Comparison of ENCODE assay signal across 1 cellular context in the genomic region with DNA sequence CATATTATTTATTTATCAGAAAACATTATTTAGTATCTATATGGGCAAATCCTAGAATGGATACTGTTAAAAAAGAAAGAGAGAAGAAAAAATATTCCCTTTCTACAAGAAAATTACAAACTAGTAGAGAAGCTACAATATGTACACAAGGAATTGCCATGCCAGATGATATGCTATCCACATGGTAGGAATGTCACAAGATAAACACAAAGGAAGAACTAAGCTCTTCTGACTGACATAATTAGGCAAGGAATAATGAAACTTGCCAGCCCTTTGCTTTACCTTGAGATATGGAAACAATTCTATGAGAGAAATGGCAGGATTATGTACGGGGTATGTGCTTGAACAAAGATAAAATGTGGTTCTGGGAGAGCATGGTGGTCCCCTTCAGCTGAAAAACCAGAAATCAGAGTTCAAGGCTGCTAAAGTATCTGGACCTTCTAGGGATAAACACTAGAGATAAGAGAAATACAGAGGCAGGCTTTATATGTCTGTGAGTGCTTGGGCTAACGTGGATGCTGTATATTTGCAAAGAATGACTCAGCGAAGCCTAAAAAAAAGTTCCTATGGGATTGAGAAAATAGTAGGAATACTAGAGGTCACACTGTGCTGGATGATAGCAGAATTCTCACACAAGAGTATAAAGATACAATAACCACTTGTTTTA.
TF ChIP-seq lines count a peak whose summit lies in the region.

No MANE protein-coding gene starts in this region.

TF ChIP-seq in HepG2, 621 proteins besides CTCF, POLR2A, EP300 and RAD21 (continued from another document and continues in another):
- TF ChIP-seq, protein P1, sequence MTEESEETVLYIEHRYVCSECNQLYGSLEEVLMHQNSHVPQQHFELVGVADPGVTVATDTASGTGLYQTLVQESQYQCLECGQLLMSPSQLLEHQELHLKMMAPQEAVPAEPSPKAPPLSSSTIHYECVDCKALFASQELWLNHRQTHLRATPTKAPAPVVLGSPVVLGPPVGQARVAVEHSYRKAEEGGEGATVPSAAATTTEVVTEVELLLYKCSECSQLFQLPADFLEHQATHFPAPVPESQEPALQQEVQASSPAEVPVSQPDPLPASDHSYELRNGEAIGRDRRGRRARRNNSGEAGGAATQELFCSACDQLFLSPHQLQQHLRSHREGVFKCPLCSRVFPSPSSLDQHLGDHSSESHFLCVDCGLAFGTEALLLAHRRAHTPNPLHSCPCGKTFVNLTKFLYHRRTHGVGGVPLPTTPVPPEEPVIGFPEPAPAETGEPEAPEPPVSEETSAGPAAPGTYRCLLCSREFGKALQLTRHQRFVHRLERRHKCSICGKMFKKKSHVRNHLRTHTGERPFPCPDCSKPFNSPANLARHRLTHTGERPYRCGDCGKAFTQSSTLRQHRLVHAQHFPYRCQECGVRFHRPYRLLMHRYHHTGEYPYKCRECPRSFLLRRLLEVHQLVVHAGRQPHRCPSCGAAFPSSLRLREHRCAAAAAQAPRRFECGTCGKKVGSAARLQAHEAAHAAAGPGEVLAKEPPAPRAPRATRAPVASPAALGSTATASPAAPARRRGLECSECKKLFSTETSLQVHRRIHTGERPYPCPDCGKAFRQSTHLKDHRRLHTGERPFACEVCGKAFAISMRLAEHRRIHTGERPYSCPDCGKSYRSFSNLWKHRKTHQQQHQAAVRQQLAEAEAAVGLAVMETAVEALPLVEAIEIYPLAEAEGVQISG (CRISPR knock-in tag; IDR thresholded peaks at IDR 0.05): no peak
- TF ChIP-seq, protein P2, sequence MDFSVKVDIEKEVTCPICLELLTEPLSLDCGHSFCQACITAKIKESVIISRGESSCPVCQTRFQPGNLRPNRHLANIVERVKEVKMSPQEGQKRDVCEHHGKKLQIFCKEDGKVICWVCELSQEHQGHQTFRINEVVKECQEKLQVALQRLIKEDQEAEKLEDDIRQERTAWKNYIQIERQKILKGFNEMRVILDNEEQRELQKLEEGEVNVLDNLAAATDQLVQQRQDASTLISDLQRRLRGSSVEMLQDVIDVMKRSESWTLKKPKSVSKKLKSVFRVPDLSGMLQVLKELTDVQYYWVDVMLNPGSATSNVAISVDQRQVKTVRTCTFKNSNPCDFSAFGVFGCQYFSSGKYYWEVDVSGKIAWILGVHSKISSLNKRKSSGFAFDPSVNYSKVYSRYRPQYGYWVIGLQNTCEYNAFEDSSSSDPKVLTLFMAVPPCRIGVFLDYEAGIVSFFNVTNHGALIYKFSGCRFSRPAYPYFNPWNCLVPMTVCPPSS (IDR thresholded peaks at IDR 0.05): no peak
- no peak for TF ChIP-seq KMT2B (CRISPR knock-in tag; IDR thresholded peaks at IDR 0.05)
- 0 out of 2 replicates have a peak, but pooled peaks have one; percentile 50 for TF ChIP-seq DPF2 (CRISPR knock-in tag; IDR thresholded peaks at IDR 0.05; ENCODE audit: borderline replicate concordance, low read depth)
- peak; percentile 95 for TF ChIP-seq FOSL2 (CRISPR knock-in tag; IDR thresholded peaks at IDR 0.05)
- TF ChIP-seq CREB1 (IDR thresholded peaks at IDR 0.05): no peak
- TF ChIP-seq CREB1 (CRISPR knock-in tag; IDR thresholded peaks at IDR 0.05): peak; percentile 54
- no peak for TF ChIP-seq ZKSCAN5 (CRISPR knock-in tag; IDR thresholded peaks at IDR 0.05)
- no peak for TF ChIP-seq TBP (CRISPR knock-in tag; IDR thresholded peaks at IDR 0.05)
- TF ChIP-seq BCL6 (CRISPR knock-in tag; IDR thresholded peaks at IDR 0.05): peak; percentile 98
- 0 out of 2 replicates have a peak, but pooled peaks have one; percentile 27 for TF ChIP-seq ZBTB20 (CRISPR knock-in tag; IDR thresholded peaks at IDR 0.05; ENCODE audit: borderline replicate concordance, low read depth)
- no peak for TF ChIP-seq ZNF44 (CRISPR knock-in tag; IDR thresholded peaks at IDR 0.05)
- peak; percentile 80; the same call in 1 of the 2 replicates for TF ChIP-seq NFIC (IDR thresholded peaks at IDR 0.05; ENCODE audit: low read length)
- TF ChIP-seq EHMT2 (IDR thresholded peaks at IDR 0.05; ENCODE audit: borderline replicate concordance, low read depth, low read length): no peak
- peak; percentile 73; the same call in 1 of the 2 replicates for TF ChIP-seq HMG20A (CRISPR knock-in tag; IDR thresholded peaks at IDR 0.05; ENCODE audit: borderline replicate concordance)
- TF ChIP-seq ZNF577 (CRISPR knock-in tag; IDR thresholded peaks at IDR 0.05; ENCODE audit: borderline replicate concordance, low read depth): no peak
- peak; percentile 75; the same call in 1 of the 2 replicates for TF ChIP-seq JUN (CRISPR knock-in tag; IDR thresholded peaks at IDR 0.05)
- TF ChIP-seq, protein P3, sequence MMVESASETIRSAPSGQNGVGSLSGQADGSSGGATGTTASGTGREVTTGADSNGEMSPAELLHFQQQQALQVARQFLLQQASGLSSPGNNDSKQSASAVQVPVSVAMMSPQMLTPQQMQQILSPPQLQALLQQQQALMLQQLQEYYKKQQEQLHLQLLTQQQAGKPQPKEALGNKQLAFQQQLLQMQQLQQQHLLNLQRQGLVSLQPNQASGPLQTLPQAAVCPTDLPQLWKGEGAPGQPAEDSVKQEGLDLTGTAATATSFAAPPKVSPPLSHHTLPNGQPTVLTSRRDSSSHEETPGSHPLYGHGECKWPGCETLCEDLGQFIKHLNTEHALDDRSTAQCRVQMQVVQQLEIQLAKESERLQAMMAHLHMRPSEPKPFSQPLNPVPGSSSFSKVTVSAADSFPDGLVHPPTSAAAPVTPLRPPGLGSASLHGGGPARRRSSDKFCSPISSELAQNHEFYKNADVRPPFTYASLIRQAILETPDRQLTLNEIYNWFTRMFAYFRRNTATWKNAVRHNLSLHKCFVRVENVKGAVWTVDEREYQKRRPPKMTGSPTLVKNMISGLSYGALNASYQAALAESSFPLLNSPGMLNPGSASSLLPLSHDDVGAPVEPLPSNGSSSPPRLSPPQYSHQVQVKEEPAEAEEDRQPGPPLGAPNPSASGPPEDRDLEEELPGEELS (CRISPR knock-in tag; IDR thresholded peaks at IDR 0.05): peak; percentile 81
- TF ChIP-seq NPAS2 (CRISPR knock-in tag; IDR thresholded peaks at IDR 0.05; ENCODE audit: borderline replicate concordance): no peak
- no peak for TF ChIP-seq ZFYVE20 (CRISPR knock-in tag; IDR thresholded peaks at IDR 0.05; ENCODE audit: borderline replicate concordance, low read depth)
- peak; percentile 57 for TF ChIP-seq SKI (IDR thresholded peaks at IDR 0.05; ENCODE audit: partially characterized antibody)
- peak; percentile 38; the same call in 1 of the 2 replicates for TF ChIP-seq KAT8 (CRISPR knock-in tag; IDR thresholded peaks at IDR 0.05)
- TF ChIP-seq ATRX (CRISPR knock-in tag; IDR thresholded peaks at IDR 0.05; ENCODE audit: borderline replicate concordance): no peak
- TF ChIP-seq NR2F1 (CRISPR knock-in tag; IDR thresholded peaks at IDR 0.05): 0 out of 4 replicates have a peak, but pooled peaks of 1 of the 2 experiments have one; percentile 12
- peak; percentile 66; the same call in 1 of the 2 replicates for TF ChIP-seq RXRB (CRISPR knock-in tag; IDR thresholded peaks at IDR 0.05; ENCODE audit: borderline replicate concordance)
- TF ChIP-seq GTF2F1 (IDR thresholded peaks at IDR 0.05; ENCODE audit: low read length): no peak
- TF ChIP-seq, protein P4, sequence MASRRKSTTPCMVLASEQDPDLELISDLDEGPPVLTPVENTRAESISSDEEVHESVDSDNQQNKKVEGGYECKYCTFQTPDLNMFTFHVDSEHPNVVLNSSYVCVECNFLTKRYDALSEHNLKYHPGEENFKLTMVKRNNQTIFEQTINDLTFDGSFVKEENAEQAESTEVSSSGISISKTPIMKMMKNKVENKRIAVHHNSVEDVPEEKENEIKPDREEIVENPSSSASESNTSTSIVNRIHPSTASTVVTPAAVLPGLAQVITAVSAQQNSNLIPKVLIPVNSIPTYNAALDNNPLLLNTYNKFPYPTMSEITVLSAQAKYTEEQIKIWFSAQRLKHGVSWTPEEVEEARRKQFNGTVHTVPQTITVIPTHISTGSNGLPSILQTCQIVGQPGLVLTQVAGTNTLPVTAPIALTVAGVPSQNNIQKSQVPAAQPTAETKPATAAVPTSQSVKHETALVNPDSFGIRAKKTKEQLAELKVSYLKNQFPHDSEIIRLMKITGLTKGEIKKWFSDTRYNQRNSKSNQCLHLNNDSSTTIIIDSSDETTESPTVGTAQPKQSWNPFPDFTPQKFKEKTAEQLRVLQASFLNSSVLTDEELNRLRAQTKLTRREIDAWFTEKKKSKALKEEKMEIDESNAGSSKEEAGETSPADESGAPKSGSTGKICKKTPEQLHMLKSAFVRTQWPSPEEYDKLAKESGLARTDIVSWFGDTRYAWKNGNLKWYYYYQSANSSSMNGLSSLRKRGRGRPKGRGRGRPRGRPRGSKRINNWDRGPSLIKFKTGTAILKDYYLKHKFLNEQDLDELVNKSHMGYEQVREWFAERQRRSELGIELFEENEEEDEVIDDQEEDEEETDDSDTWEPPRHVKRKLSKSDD (CRISPR knock-in tag; IDR thresholded peaks at IDR 0.05; ENCODE audit: low read depth): no peak
- TF ChIP-seq ZNF674 (CRISPR knock-in tag; IDR thresholded peaks at IDR 0.05; ENCODE audit: low read depth): no peak
- no peak for TF ChIP-seq DMAP1 (CRISPR knock-in tag; IDR thresholded peaks at IDR 0.05)
- TF ChIP-seq, protein P5, sequence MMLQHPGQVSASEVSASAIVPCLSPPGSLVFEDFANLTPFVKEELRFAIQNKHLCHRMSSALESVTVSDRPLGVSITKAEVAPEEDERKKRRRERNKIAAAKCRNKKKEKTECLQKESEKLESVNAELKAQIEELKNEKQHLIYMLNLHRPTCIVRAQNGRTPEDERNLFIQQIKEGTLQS (CRISPR knock-in tag; IDR thresholded peaks at IDR 0.05): peak; percentile 88
- no peak for TF ChIP-seq SOX6 (IDR thresholded peaks at IDR 0.05)
- TF ChIP-seq SOX6 (CRISPR knock-in tag; IDR thresholded peaks at IDR 0.05): peak; percentile 84
- peak; percentile 65 for TF ChIP-seq CREM (IDR thresholded peaks at IDR 0.05)
- no peak for TF ChIP-seq CREM (CRISPR knock-in tag; IDR thresholded peaks at IDR 0.05)
- no peak for TF ChIP-seq ZNF629 (CRISPR knock-in tag; conservative IDR thresholded peaks at IDR 0.05)
- TF ChIP-seq NFE2L2 (IDR thresholded peaks at IDR 0.05; ENCODE audit: low read length): peak; percentile 83
- TF ChIP-seq MIXL1 (CRISPR knock-in tag; IDR thresholded peaks at IDR 0.05): peak; percentile 12; the same call in 1 of the 2 replicates
- TF ChIP-seq GATA4 (IDR thresholded peaks at IDR 0.05; ENCODE audit: borderline replicate concordance, low read depth): peak; percentile 86; the same call in 1 of the 2 replicates
- TF ChIP-seq NCOR1 (IDR thresholded peaks at IDR 0.05; ENCODE audit: borderline replicate concordance, low read length): peak; percentile 53; the same call in 1 of the 2 replicates
- TF ChIP-seq ZNF614 (CRISPR knock-in tag; IDR thresholded peaks at IDR 0.05; ENCODE audit: borderline replicate concordance): peak; percentile 61; the same call in 1 of the 2 replicates
- TF ChIP-seq PAWR (CRISPR knock-in tag; IDR thresholded peaks at IDR 0.05; ENCODE audit: borderline replicate concordance): no peak
- TF ChIP-seq IKZF1 (IDR thresholded peaks at IDR 0.05): no peak
- no peak for TF ChIP-seq STAG1 (CRISPR knock-in tag; IDR thresholded peaks at IDR 0.05)
- TF ChIP-seq ATF1 (CRISPR knock-in tag; IDR thresholded peaks at IDR 0.05): peak; percentile 60
- no peak for TF ChIP-seq TEAD2 (CRISPR knock-in tag; IDR thresholded peaks at IDR 0.05)
- TF ChIP-seq HDAC1 (CRISPR knock-in tag; IDR thresholded peaks at IDR 0.05): peak; percentile 32; the same call in 1 of the 2 replicates
- peak; percentile 87 for TF ChIP-seq NCOA2 (CRISPR knock-in tag; IDR thresholded peaks at IDR 0.05)
- peak; percentile 72 for TF ChIP-seq ZNF644 (CRISPR knock-in tag; IDR thresholded peaks at IDR 0.05; ENCODE audit: low read depth)
- peak; percentile 28; the same call in 1 of the 2 replicates for TF ChIP-seq MED1 (CRISPR knock-in tag; IDR thresholded peaks at IDR 0.05)
- TF ChIP-seq, protein P6, sequence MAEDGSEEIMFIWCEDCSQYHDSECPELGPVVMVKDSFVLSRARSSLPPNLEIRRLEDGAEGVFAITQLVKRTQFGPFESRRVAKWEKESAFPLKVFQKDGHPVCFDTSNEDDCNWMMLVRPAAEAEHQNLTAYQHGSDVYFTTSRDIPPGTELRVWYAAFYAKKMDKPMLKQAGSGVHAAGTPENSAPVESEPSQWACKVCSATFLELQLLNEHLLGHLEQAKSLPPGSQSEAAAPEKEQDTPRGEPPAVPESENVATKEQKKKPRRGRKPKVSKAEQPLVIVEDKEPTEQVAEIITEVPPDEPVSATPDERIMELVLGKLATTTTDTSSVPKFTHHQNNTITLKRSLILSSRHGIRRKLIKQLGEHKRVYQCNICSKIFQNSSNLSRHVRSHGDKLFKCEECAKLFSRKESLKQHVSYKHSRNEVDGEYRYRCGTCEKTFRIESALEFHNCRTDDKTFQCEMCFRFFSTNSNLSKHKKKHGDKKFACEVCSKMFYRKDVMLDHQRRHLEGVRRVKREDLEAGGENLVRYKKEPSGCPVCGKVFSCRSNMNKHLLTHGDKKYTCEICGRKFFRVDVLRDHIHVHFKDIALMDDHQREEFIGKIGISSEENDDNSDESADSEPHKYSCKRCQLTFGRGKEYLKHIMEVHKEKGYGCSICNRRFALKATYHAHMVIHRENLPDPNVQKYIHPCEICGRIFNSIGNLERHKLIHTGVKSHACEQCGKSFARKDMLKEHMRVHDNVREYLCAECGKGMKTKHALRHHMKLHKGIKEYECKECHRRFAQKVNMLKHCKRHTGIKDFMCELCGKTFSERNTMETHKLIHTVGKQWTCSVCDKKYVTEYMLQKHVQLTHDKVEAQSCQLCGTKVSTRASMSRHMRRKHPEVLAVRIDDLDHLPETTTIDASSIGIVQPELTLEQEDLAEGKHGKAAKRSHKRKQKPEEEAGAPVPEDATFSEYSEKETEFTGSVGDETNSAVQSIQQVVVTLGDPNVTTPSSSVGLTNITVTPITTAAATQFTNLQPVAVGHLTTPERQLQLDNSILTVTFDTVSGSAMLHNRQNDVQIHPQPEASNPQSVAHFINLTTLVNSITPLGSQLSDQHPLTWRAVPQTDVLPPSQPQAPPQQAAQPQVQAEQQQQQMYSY (CRISPR knock-in tag; IDR thresholded peaks at IDR 0.05): no peak
- no peak for TF ChIP-seq ZNF589 (CRISPR knock-in tag; conservative IDR thresholded peaks at IDR 0.05)
- 0 out of 2 replicates have a peak, but pooled peaks have one; percentile 23 for TF ChIP-seq NAIF1 (CRISPR knock-in tag; IDR thresholded peaks at IDR 0.05; ENCODE audit: borderline replicate concordance)
- peak; percentile 82 for TF ChIP-seq RARA (CRISPR knock-in tag; IDR thresholded peaks at IDR 0.05)
- TF ChIP-seq SMYD3 (CRISPR knock-in tag; IDR thresholded peaks at IDR 0.05): 0 out of 2 replicates have a peak, but pooled peaks have one; percentile 31
- TF ChIP-seq SALL1 (CRISPR knock-in tag; IDR thresholded peaks at IDR 0.05): peak; percentile 17; the same call in 1 of the 2 replicates
- no peak for TF ChIP-seq NRL (CRISPR knock-in tag; IDR thresholded peaks at IDR 0.05; ENCODE audit: borderline replicate concordance)
- TF ChIP-seq, protein P7, sequence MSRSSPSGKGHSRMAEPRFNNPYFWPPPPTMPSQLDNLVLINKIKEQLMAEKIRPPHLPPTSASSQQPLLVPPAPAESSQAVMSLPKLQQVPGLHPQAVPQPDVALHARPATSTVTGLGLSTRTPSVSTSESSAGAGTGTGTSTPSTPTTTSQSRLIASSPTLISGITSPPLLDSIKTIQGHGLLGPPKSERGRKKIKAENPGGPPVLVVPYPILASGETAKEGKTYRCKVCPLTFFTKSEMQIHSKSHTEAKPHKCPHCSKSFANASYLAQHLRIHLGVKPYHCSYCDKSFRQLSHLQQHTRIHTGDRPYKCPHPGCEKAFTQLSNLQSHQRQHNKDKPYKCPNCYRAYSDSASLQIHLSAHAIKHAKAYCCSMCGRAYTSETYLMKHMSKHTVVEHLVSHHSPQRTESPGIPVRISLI (CRISPR knock-in tag; IDR thresholded peaks at IDR 0.05; ENCODE audit: borderline replicate concordance): peak; percentile 89
